ENCODE assay signal across 1 cellular context in the genomic region with DNA sequence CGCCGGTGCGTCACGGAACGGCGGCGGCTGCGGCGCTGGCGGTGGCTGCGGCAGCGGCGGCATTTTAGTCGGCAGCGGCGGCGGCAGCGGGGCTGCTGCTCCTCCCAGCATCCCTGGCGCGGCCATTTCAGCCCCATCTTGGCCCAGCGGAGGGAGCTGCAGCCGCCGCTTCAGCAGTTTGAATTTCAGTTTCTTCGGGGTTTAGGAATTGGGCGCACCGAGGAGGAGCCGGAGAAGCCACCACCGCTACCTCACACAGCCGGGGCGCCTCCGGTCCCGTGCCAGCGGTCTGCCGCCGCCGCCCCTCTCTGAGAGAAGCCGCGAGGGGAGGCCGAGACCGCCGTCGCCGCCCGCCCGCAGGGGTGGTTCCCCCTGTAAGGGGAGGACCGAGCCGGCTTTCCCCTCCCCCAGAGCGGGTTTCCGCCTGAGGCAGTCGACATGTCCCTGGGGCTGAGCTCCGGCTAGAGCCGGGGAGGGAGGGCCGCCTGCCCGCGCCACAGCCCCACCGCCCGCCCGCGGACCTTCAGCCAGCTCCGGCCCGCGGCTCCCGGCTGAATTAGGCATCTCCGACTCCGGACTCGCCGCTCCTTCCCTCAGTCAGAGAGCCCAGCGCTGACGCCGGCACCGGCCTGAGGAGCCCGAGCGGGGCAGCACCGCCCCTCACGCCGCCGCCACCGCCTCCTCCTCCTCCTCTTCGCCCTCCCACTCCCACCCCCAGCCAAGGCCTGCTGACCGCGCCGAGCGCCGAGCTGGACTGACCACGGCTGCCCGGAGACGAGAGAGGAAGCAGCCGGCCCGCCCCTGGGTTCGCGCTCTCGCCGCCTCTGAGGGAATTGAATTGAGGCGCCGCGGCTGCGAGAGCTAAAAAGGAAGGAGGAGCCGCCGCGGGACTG.
TF ChIP-seq lines count a peak whose summit lies in the region.

A gene (plus strand): TSS at position 67 of the 893 bp plus-strand sequence. CDS start 1,053 bp downstream, outside the sequence.

TF ChIP-seq in HepG2, 621 proteins besides CTCF, POLR2A, EP300 and RAD21 (continued from another document and continues in another):
- TF ChIP-seq U2AF2 (IDR thresholded peaks at IDR 0.05; ENCODE audit: low read depth, low read length), result no peak
- TF ChIP-seq, protein P1, sequence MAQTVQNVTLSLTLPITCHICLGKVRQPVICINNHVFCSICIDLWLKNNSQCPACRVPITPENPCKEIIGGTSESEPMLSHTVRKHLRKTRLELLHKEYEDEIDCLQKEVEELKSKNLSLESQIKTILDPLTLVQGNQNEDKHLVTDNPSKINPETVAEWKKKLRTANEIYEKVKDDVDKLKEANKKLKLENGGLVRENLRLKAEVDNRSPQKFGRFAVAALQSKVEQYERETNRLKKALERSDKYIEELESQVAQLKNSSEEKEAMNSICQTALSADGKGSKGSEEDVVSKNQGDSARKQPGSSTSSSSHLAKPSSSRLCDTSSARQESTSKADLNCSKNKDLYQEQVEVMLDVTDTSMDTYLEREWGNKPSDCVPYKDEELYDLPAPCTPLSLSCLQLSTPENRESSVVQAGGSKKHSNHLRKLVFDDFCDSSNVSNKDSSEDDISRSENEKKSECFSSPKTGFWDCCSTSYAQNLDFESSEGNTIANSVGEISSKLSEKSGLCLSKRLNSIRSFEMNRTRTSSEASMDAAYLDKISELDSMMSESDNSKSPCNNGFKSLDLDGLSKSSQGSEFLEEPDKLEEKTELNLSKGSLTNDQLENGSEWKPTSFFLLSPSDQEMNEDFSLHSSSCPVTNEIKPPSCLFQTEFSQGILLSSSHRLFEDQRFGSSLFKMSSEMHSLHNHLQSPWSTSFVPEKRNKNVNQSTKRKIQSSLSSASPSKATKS (CRISPR knock-in tag; IDR thresholded peaks at IDR 0.05), result no peak
- no peak for TF ChIP-seq PAWR (CRISPR knock-in tag; IDR thresholded peaks at IDR 0.05; ENCODE audit: borderline replicate concordance)
- no peak for TF ChIP-seq ZFYVE20 (CRISPR knock-in tag; IDR thresholded peaks at IDR 0.05; ENCODE audit: borderline replicate concordance, low read depth)
- 0 out of 2 replicates have a peak, but pooled peaks have one; percentile 14 for TF ChIP-seq ETV6 (CRISPR knock-in tag; conservative IDR thresholded peaks at IDR 0.05)
- peak; percentile 52 for TF ChIP-seq TSC22D2 (CRISPR knock-in tag; IDR thresholded peaks at IDR 0.05; ENCODE audit: borderline replicate concordance)
- TF ChIP-seq, protein P2, sequence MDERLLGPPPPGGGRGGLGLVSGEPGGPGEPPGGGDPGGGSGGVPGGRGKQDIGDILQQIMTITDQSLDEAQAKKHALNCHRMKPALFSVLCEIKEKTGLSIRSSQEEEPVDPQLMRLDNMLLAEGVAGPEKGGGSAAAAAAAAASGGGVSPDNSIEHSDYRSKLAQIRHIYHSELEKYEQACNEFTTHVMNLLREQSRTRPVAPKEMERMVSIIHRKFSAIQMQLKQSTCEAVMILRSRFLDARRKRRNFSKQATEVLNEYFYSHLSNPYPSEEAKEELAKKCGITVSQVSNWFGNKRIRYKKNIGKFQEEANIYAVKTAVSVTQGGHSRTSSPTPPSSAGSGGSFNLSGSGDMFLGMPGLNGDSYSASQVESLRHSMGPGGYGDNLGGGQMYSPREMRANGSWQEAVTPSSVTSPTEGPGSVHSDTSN (CRISPR knock-in tag; IDR thresholded peaks at IDR 0.05), result no peak
- no peak; the same call in 2 of the 3 replicates for TF ChIP-seq MXI1 (IDR thresholded peaks at IDR 0.05; ENCODE audit: borderline replicate concordance, low read depth, low read length)
- no peak for TF ChIP-seq MBD4 (IDR thresholded peaks at IDR 0.05; ENCODE audit: borderline replicate concordance, low read length)
- TF ChIP-seq DPF2 (CRISPR knock-in tag; IDR thresholded peaks at IDR 0.05; ENCODE audit: borderline replicate concordance, low read depth), result no peak
- TF ChIP-seq SRF (IDR thresholded peaks at IDR 0.05; ENCODE audit: low read depth, low read length), result no peak
- TF ChIP-seq, protein P3, sequence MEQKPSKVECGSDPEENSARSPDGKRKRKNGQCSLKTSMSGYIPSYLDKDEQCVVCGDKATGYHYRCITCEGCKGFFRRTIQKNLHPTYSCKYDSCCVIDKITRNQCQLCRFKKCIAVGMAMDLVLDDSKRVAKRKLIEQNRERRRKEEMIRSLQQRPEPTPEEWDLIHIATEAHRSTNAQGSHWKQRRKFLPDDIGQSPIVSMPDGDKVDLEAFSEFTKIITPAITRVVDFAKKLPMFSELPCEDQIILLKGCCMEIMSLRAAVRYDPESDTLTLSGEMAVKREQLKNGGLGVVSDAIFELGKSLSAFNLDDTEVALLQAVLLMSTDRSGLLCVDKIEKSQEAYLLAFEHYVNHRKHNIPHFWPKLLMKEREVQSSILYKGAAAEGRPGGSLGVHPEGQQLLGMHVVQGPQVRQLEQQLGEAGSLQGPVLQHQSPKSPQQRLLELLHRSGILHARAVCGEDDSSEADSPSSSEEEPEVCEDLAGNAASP (CRISPR knock-in tag; IDR thresholded peaks at IDR 0.05; ENCODE audit: borderline replicate concordance), result peak; percentile 9; the same call in 1 of the 2 replicates
- no peak for TF ChIP-seq NONO (IDR thresholded peaks at IDR 0.05)
- peak; percentile 62; the same call in 1 of the 2 replicates for TF ChIP-seq NONO (CRISPR knock-in tag; conservative IDR thresholded peaks at IDR 0.05)
- TF ChIP-seq, protein P4, sequence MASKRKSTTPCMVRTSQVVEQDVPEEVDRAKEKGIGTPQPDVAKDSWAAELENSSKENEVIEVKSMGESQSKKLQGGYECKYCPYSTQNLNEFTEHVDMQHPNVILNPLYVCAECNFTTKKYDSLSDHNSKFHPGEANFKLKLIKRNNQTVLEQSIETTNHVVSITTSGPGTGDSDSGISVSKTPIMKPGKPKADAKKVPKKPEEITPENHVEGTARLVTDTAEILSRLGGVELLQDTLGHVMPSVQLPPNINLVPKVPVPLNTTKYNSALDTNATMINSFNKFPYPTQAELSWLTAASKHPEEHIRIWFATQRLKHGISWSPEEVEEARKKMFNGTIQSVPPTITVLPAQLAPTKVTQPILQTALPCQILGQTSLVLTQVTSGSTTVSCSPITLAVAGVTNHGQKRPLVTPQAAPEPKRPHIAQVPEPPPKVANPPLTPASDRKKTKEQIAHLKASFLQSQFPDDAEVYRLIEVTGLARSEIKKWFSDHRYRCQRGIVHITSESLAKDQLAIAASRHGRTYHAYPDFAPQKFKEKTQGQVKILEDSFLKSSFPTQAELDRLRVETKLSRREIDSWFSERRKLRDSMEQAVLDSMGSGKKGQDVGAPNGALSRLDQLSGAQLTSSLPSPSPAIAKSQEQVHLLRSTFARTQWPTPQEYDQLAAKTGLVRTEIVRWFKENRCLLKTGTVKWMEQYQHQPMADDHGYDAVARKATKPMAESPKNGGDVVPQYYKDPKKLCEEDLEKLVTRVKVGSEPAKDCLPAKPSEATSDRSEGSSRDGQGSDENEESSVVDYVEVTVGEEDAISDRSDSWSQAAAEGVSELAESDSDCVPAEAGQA (IDR thresholded peaks at IDR 0.05; ENCODE audit: low read depth), result peak; percentile 86; the same call in 1 of the 2 replicates
- TF ChIP-seq, protein P4 (CRISPR knock-in tag; IDR thresholded peaks at IDR 0.05; ENCODE audit: borderline replicate concordance), result no peak
- no peak for TF ChIP-seq ZNF652 (CRISPR knock-in tag; IDR thresholded peaks at IDR 0.05; ENCODE audit: borderline replicate concordance, low read depth)
- TF ChIP-seq ZZZ3 (CRISPR knock-in tag; IDR thresholded peaks at IDR 0.05; ENCODE audit: borderline replicate concordance), result peak; percentile 8; the same call in 1 of the 2 replicates
- TF ChIP-seq, protein P5, sequence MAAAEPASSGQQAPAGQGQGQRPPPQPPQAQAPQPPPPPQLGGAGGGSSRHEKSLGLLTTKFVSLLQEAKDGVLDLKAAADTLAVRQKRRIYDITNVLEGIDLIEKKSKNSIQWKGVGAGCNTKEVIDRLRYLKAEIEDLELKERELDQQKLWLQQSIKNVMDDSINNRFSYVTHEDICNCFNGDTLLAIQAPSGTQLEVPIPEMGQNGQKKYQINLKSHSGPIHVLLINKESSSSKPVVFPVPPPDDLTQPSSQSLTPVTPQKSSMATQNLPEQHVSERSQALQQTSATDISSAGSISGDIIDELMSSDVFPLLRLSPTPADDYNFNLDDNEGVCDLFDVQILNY (CRISPR knock-in tag; conservative IDR thresholded peaks at IDR 0.05), result no peak; the same call in 1 of the 2 replicates
- peak; percentile 16; the same call in 1 of the 2 replicates for TF ChIP-seq ZSCAN20 (CRISPR knock-in tag; IDR thresholded peaks at IDR 0.05; ENCODE audit: borderline replicate concordance)
- no peak for TF ChIP-seq ZNF205 (CRISPR knock-in tag; IDR thresholded peaks at IDR 0.05)
- no peak for TF ChIP-seq NR2F1 (CRISPR knock-in tag; IDR thresholded peaks at IDR 0.05)
- no peak for TF ChIP-seq FOXA1 (IDR thresholded peaks at IDR 0.05)
- no peak for TF ChIP-seq FOXA1 (CRISPR knock-in tag; IDR thresholded peaks at IDR 0.05)
- no peak for TF ChIP-seq SRSF9 (IDR thresholded peaks at IDR 0.05; ENCODE audit: borderline replicate concordance, insufficient read depth, low read depth, low read length, poor library complexity, severe bottlenecking)
- TF ChIP-seq, protein P6, sequence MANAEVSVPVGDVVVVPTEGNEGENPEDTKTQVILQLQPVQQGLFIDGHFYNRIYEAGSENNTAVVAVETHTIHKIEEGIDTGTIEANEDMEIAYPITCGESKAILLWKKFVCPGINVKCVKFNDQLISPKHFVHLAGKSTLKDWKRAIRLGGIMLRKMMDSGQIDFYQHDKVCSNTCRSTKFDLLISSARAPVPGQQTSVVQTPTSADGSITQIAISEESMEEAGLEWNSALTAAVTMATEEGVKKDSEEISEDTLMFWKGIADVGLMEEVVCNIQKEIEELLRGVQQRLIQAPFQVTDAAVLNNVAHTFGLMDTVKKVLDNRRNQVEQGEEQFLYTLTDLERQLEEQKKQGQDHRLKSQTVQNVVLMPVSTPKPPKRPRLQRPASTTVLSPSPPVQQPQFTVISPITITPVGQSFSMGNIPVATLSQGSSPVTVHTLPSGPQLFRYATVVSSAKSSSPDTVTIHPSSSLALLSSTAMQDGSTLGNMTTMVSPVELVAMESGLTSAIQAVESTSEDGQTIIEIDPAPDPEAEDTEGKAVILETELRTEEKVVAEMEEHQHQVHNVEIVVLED (CRISPR knock-in tag; IDR thresholded peaks at IDR 0.05; ENCODE audit: borderline replicate concordance), result peak; percentile 95; the same call in 1 of the 2 replicates
- TF ChIP-seq MED8 (CRISPR knock-in tag; IDR thresholded peaks at IDR 0.05; ENCODE audit: insufficient replicate concordance), result peak; percentile 66
- 0 out of 2 replicates have a peak, but pooled peaks have one; percentile 47 for TF ChIP-seq RFX5 (IDR thresholded peaks at IDR 0.05; ENCODE audit: low read depth, low read length)
- TF ChIP-seq, protein P7, sequence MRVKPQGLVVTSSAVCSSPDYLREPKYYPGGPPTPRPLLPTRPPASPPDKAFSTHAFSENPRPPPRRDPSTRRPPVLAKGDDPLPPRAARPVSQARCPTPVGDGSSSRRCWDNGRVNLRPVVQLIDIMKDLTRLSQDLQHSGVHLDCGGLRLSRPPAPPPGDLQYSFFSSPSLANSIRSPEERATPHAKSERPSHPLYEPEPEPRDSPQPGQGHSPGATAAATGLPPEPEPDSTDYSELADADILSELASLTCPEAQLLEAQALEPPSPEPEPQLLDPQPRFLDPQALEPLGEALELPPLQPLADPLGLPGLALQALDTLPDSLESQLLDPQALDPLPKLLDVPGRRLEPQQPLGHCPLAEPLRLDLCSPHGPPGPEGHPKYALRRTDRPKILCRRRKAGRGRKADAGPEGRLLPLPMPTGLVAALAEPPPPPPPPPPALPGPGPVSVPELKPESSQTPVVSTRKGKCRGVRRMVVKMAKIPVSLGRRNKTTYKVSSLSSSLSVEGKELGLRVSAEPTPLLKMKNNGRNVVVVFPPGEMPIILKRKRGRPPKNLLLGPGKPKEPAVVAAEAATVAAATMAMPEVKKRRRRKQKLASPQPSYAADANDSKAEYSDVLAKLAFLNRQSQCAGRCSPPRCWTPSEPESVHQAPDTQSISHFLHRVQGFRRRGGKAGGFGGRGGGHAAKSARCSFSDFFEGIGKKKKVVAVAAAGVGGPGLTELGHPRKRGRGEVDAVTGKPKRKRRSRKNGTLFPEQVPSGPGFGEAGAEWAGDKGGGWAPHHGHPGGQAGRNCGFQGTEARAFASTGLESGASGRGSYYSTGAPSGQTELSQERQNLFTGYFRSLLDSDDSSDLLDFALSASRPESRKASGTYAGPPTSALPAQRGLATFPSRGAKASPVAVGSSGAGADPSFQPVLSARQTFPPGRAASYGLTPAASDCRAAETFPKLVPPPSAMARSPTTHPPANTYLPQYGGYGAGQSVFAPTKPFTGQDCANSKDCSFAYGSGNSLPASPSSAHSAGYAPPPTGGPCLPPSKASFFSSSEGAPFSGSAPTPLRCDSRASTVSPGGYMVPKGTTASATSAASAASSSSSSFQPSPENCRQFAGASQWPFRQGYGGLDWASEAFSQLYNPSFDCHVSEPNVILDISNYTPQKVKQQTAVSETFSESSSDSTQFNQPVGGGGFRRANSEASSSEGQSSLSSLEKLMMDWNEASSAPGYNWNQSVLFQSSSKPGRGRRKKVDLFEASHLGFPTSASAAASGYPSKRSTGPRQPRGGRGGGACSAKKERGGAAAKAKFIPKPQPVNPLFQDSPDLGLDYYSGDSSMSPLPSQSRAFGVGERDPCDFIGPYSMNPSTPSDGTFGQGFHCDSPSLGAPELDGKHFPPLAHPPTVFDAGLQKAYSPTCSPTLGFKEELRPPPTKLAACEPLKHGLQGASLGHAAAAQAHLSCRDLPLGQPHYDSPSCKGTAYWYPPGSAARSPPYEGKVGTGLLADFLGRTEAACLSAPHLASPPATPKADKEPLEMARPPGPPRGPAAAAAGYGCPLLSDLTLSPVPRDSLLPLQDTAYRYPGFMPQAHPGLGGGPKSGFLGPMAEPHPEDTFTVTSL (CRISPR knock-in tag; IDR thresholded peaks at IDR 0.05; ENCODE audit: borderline replicate concordance), result peak; percentile 63; the same call in 1 of the 2 replicates
- peak; percentile 36; the same call in 1 of the 2 replicates for TF ChIP-seq BCL6 (CRISPR knock-in tag; IDR thresholded peaks at IDR 0.05)
- peak; percentile 78 for TF ChIP-seq KDM3A (CRISPR knock-in tag; IDR thresholded peaks at IDR 0.05; ENCODE audit: low read depth)
- TF ChIP-seq XRCC5 (optimal IDR thresholded peaks at IDR 0.05; ENCODE audit: low read length), result peak; percentile 32
